Comparison of ENCODE assay signal across 8 cellular contexts in the genomic region with DNA sequence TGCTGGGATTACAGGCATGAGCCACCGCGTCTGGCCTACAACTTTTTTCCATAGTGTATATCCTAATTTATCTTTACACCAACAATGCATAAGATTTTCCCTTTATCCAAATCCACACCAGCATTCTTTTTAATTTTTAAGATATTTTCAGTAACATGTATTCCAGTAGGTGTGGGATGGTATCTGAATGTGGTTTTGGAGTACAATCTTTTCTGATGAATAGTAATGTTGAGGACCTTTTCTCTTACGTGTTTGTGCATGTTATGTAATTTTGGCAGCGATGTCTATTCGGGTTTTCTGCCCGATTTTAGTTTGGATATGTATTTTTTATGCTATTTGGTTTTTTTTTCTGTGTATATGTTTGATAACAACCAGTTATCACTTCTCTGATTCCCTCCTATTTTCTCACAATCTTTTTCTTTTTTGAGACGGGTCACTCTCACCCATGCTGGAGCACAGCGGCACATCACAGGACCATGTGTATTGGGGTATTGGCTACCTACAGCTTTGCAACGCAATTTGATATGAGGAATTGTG.
A peak's percentile ranks its signal among the peaks of the same experiment; 100 is the strongest.
DNase-seq lines count a peak whose midpoint lies in the region; ATAC-seq and TF ChIP-seq lines count a peak whose summit lies in the region.

No MANE protein-coding gene starts in this region.

- ATAC-seq in lower lobe of right lung, result no peak
- no peak for ATAC-seq in HG03097 (IDR thresholded peaks at IDR 0.05; ENCODE audit: low FRiP score, unreplicated experiment)
- no peak for ATAC-seq in GM21786 (IDR thresholded peaks at IDR 0.05; ENCODE audit: unreplicated experiment)

- no peak overlapping the region for H3K4me2 ChIP-seq in H9 (ENCODE audit: insufficient read depth, insufficient read length, low read length)

- H3K4me3 ChIP-seq in AG09309 (ENCODE audit: control insufficient read depth, low read depth, low read length) (peak overlapping the region; percentile 81; the same call in 1 of the 2 replicates), lower lobe of right lung (peak overlapping the region; percentile 69)

- H3K79me2 ChIP-seq in H9 (ENCODE audit: insufficient read depth, low read length), result peaks cover 32% of the 10 kb centered on the region; the same call in 1 of the 2 replicates

- peak overlapping the region; percentile 90 to 95 for H3K4me3 Mint-ChIP-seq in H9
- peak overlapping the region; percentile 88 for H3K4me3 Mint-ChIP-seq in activated CD4-positive, alpha-beta memory T cell treated with anti-CD3 and anti-CD28 coated beads, Interleukin-2, amount 10 ng/mL, durations not matched to agents 7 days and 5 days

- no peak overlapping the region for H3K56ac ChIP-seq in H9 (ENCODE audit: insufficient read length, low read depth, low read length)

- H3K27ac ChIP-seq in H9 (ENCODE audit: insufficient read length, low read depth, low read length), result no peak overlapping the region
- no peak overlapping the region for H3K27ac ChIP-seq in lower lobe of right lung

- H2AFZ ChIP-seq in H9 (ENCODE audit: low read length), result no peak overlapping the region

- peaks cover 21 to 27% of the 10 kb centered on the region in 2 experiments for H3K4me1 Mint-ChIP-seq in H9
- peaks cover 52% of the 10 kb centered on the region for H3K4me1 Mint-ChIP-seq in activated CD4-positive, alpha-beta memory T cell treated with anti-CD3 and anti-CD28 coated beads, Interleukin-2, amount 10 ng/mL, durations not matched to agents 7 days and 5 days

- H4K91ac ChIP-seq in H9 (ENCODE audit: insufficient read length, low read depth, low read length), result no peak overlapping the region

- no peak overlapping the region for H2BK120ac ChIP-seq in H9 (ENCODE audit: low read depth, low read length, poor library complexity, severe bottlenecking)

- H3K27me3 ChIP-seq in H9 (ENCODE audit: insufficient read depth, low read length), result no peaks in the 10 kb centered on the region
- no peaks in the 10 kb centered on the region for H3K27me3 ChIP-seq in lower lobe of right lung (ENCODE audit: low read depth)

- peaks cover 19% of the 10 kb centered on the region for H3K36me3 ChIP-seq in lower lobe of right lung

- no CpG with 5 or more reads among the region's 9 CpGs for WGBS in H9 (ENCODE audit: extremely low coverage, insufficient read length, low lambda C conversion rate)

- no peak overlapping the region for H2BK12ac ChIP-seq in H9 (ENCODE audit: insufficient read length, low read depth, low read length)

- peaks cover 8 to 21% (median 10%) of the 10 kb centered on the region in 3 experiments; a peak in 6 of 7 replicates for H3K36me3 Mint-ChIP-seq in H9 (ENCODE audit: insufficient read depth in 1 of 3, low read depth in 3 of 3)
- H3K36me3 Mint-ChIP-seq in activated CD4-positive, alpha-beta memory T cell treated with anti-CD3 and anti-CD28 coated beads, Interleukin-2, amount 10 ng/mL, durations not matched to agents 7 days and 5 days (ENCODE audit: low read depth), result peaks cover 31% of the 10 kb centered on the region

- H3K23ac ChIP-seq in H9 (ENCODE audit: insufficient read length, low read depth, low read length), result no peak overlapping the region

- intact Hi-C loops in lower lobe of right lung (cut with DNase I), result no loop called here

- H3K79me1 ChIP-seq in H9 (ENCODE audit: insufficient read depth, low read depth, low read length, poor library complexity, severe bottlenecking), result peaks cover 5% of the 10 kb centered on the region

- H4K5ac ChIP-seq in H9 (ENCODE audit: insufficient read length, low read depth, low read length), result no peak overlapping the region

- H4K20me1 ChIP-seq in H9 (ENCODE audit: control insufficient read depth, insufficient read depth, insufficient read length), result no peaks in the 10 kb centered on the region

- H3T11ph ChIP-seq in H9 (ENCODE audit: low read length), result no peak overlapping the region

- H3K4me1 ChIP-seq in H9 (ENCODE audit: insufficient read depth, low read length) (no peaks in the 10 kb centered on the region), lower lobe of right lung (peaks cover 26% of the 10 kb centered on the region)

- H2AK5ac ChIP-seq in H9 (ENCODE audit: insufficient read length, low read length), result no peak overlapping the region

- H3K4ac ChIP-seq in H9 (ENCODE audit: low read depth, low read length), result no peak overlapping the region

- H4K8ac ChIP-seq in H9 (replicated peaks; ENCODE audit: insufficient read length, low read depth, low read length), result no peak overlapping the region

- TF ChIP-seq CTCF in AG09309 (IDR thresholded peaks at IDR 0.05; ENCODE audit: control insufficient read depth, insufficient read depth, low read depth, low read length, missing control alignments) (no peak), H9 (conservative IDR thresholded peaks at IDR 0.05) (no peak), lower lobe of right lung (IDR thresholded peaks at IDR 0.05) (no peak)

- H3K18ac ChIP-seq in H9 (ENCODE audit: insufficient read length, low read depth, low read length), result no peak overlapping the region

- peaks cover 5% of the 10 kb centered on the region for H3K23me2 ChIP-seq in H9 (ENCODE audit: insufficient read length, low read depth, low read length, poor library complexity, severe bottlenecking)

- DNase-seq in AG09309 (ENCODE audit: low read depth), result no peak
- DNase-seq in H9, result no peak
- DNase-seq in activated CD4-positive, alpha-beta memory T cell treated with anti-CD3 and anti-CD28 coated beads, Interleukin-2, amount 10 ng/mL, durations not matched to agents 7 days and 5 days, result no peak
- no peak for DNase-seq in lower lobe of right lung
- no peak for DNase-seq in UCSD-AML1 (lab: John Stamatoyannopoulos, UW; ENCODE audit: unreplicated experiment)
- no peak for DNase-seq in CD1c-positive myeloid dendritic cell (ENCODE audit: extremely low spot score)

- H2BK20ac ChIP-seq in H9 (ENCODE audit: low read depth, low read length, poor library complexity, severe bottlenecking), result no peak overlapping the region

- H3K27ac Mint-ChIP-seq in H9, result peak overlapping the region in 2 of 3 experiments; percentile 10 to 14; a peak in 3 of 7 replicates
- no peak overlapping the region for H3K27ac Mint-ChIP-seq in activated CD4-positive, alpha-beta memory T cell treated with anti-CD3 and anti-CD28 coated beads, Interleukin-2, amount 10 ng/mL, durations not matched to agents 7 days and 5 days

- H3K9me3 ChIP-seq in H9 (ENCODE audit: control insufficient read depth, low read depth, low read length) (no peaks in the 10 kb centered on the region), lower lobe of right lung (no peaks in the 10 kb centered on the region)

- POLR2A ChIA-PET in activated CD4-positive, alpha-beta memory T cell treated with anti-CD3 and anti-CD28 coated beads, Interleukin-2, amount 10 ng/mL, durations not matched to agents 7 days and 5 days (lab: Charles Lee), result no interaction called here

- no peak overlapping the region for H2BK15ac ChIP-seq in H9 (ENCODE audit: low read depth, low read length)

- H3K27me3 Mint-ChIP-seq in H9 (ENCODE audit: low read depth), result no peaks in the 10 kb centered on the region
- H3K27me3 Mint-ChIP-seq in activated CD4-positive, alpha-beta memory T cell treated with anti-CD3 and anti-CD28 coated beads, Interleukin-2, amount 10 ng/mL, durations not matched to agents 7 days and 5 days, result no peaks in the 10 kb centered on the region

- no peaks in the 10 kb centered on the region; a peak in 1 of 5 replicates for H3K9me3 Mint-ChIP-seq in H9
- no peaks in the 10 kb centered on the region for H3K9me3 Mint-ChIP-seq in activated CD4-positive, alpha-beta memory T cell treated with anti-CD3 and anti-CD28 coated beads, Interleukin-2, amount 10 ng/mL, durations not matched to agents 7 days and 5 days

- no peak overlapping the region for H3K14ac ChIP-seq in H9 (ENCODE audit: insufficient read depth, low read length)

- CTCF ChIA-PET in activated CD4-positive, alpha-beta memory T cell treated with anti-CD3 and anti-CD28 coated beads, Interleukin-2, amount 10 ng/mL, durations not matched to agents 7 days and 5 days (lab: Charles Lee), result no interaction called here

- H3K9ac ChIP-seq in H9 (ENCODE audit: extremely low read depth, insufficient read length, low read length), result no peak overlapping the region

- no peak overlapping the region for H2BK5ac ChIP-seq in H9 (ENCODE audit: insufficient read length, low read length)
